In genomic region chr19:48321622-48322591, GRCh38 we compare ENCODE assay signal across 1 cellular context.
A peak's percentile ranks its signal among the peaks of the same experiment; 100 is the strongest.
TF ChIP-seq lines count a peak whose summit lies in the region.

No MANE protein-coding gene starts in this region.

TF ChIP-seq in GM23338, 12 proteins besides CTCF, POLR2A, EP300 and RAD21:
- TF ChIP-seq REST (IDR thresholded peaks at IDR 0.05; ENCODE audit: unreplicated experiment) (no peak), POLR2AphosphoS5 (IDR thresholded peaks at IDR 0.05; ENCODE audit: low read depth) (peak; percentile 87), ETS1 (IDR thresholded peaks at IDR 0.05) (0 out of 2 replicates have a peak, but pooled peaks have one; percentile 27)
